Comparison of ENCODE assay signal across 26 cellular contexts in genomic region chr13:99031725-99032298, GRCh38. TPM values are rescaled to one million over a fixed set of nuclear protein-coding genes. Genes with fewer than 3 reads are reported as not detected.
A peak's percentile ranks its signal among the peaks of the same experiment; 100 is the strongest.
DNase-seq lines count a peak whose midpoint lies in the region; ATAC-seq, FAIRE-seq and TF ChIP-seq lines count a peak whose summit lies in the region.
"Had no signal": no experiment of that assay in that cellular context is flagged by ENCODE, and none has a peak within 500 bp of the region (broad histone marks: within the 10 kb centered on the region; RNA-seq: fewer than 3 reads in every experiment).

No MANE protein-coding gene starts in this region.

- H3K4me3 Mint-ChIP-seq in glutamatergic neuron (ENCODE audit: unreplicated experiment), result no peak overlapping the region
- H3K4me3 Mint-ChIP-seq: activated T-cell treated with anti-CD3 and anti-CD28 coated beads, Interleukin-2, amount 50 U/mL, for 24 hours; brain; mesothelial cell of epicardium; naive thymus-derived CD4-positive, alpha-beta T cell had no signal

- no peaks in the 10 kb centered on the region for H3K9me3 Mint-ChIP-seq in glutamatergic neuron (ENCODE audit: unreplicated experiment)
- H3K9me3 Mint-ChIP-seq: activated T-cell treated with anti-CD3 and anti-CD28 coated beads, Interleukin-2, amount 50 U/mL, for 24 hours; brain had no signal

- H3K36me3 ChIP-seq in esophagus squamous epithelium, result peaks cover 0 to 12% (median 0%) of the 10 kb centered on the region in 3 donors

- peak; percentile 65 for FAIRE-seq in H54 (lab: Jason Lieb, UNC)
- FAIRE-seq: GM19239 had no signal

- peaks cover 2% of the 10 kb centered on the region for H3K27me3 Mint-ChIP-seq in glutamatergic neuron (ENCODE audit: unreplicated experiment)
- H3K27me3 Mint-ChIP-seq: activated T-cell treated with anti-CD3 and anti-CD28 coated beads, Interleukin-2, amount 50 U/mL, for 24 hours; brain had no signal

- H3K4me1 ChIP-seq in esophagus squamous epithelium, result peaks cover 0 to 32% (median 9%) of the 10 kb centered on the region in 3 donors

- intact Hi-C loops in esophagus squamous epithelium (cut with DNase I), result no loop called here
- intact Hi-C loops in cardiac septum (cut with DNase I), result loop anchor here (5.0 kb wide), 1 partner anchor 190 kb away; no protein-coding TSS in a partner anchor

- WGBS in esophagus squamous epithelium, 2 donors, result 76 to 86% methylated on average over 2 to 4 of the region's 4 CpGs

- no peaks in the 10 kb centered on the region for H3K36me3 Mint-ChIP-seq in glutamatergic neuron (ENCODE audit: unreplicated experiment)
- H3K36me3 Mint-ChIP-seq: brain, mesothelial cell of epicardium had no signal

- no peak for TF ChIP-seq CTCF in esophagus squamous epithelium (IDR thresholded peaks at IDR 0.05)
- no peak for TF ChIP-seq CTCF in omental fat pad (IDR thresholded peaks at IDR 0.05)
- TF ChIP-seq CTCF in glutamatergic neuron (IDR thresholded peaks at IDR 0.05; ENCODE audit: partially characterized antibody, unreplicated experiment), result no peak

- no peak overlapping the region for H3K27ac Mint-ChIP-seq in glutamatergic neuron (ENCODE audit: unreplicated experiment)
- H3K27ac Mint-ChIP-seq: activated T-cell treated with anti-CD3 and anti-CD28 coated beads, Interleukin-2, amount 50 U/mL, for 24 hours; mesothelial cell of epicardium had no signal

- no peaks in the 10 kb centered on the region for H3K27me3 ChIP-seq in esophagus squamous epithelium
- H3K27me3 ChIP-seq: tibial nerve had no signal

- TF ChIP-seq POLR2A in H54 (IDR thresholded peaks at IDR 0.05; ENCODE audit: low read depth, low read length) (no peak), esophagus squamous epithelium (IDR thresholded peaks at IDR 0.05) (no peak)

- H3K4me3 ChIP-seq in esophagus squamous epithelium, result no peak overlapping the region
- H3K4me3 ChIP-seq: tibial nerve had no signal

- H3K4me1 Mint-ChIP-seq in glutamatergic neuron (ENCODE audit: low read depth, unreplicated experiment), result no peaks in the 10 kb centered on the region
- H3K4me1 Mint-ChIP-seq: mesothelial cell of epicardium had no signal

- no peak for DNase-seq in H54 (ENCODE audit: insufficient read length, low spot score)
- DNase-seq in NCI-H82 treated with DMSO at 0.1 percent for 48 hours (lab: John Stamatoyannopoulos, UW; ENCODE audit: unreplicated experiment), result peak; percentile 48
- DNase-seq in esophagus squamous epithelium (lab: John Stamatoyannopoulos, UW), result no peak
- no peak for DNase-seq in omental fat pad (ENCODE audit: low spot score)
- no peak for DNase-seq in glutamatergic neuron
- no peak for DNase-seq in NCI-H69 (lab: John Stamatoyannopoulos, UW)
- no peak for DNase-seq in cardiac septum (ENCODE audit: low spot score)
- DNase-seq: activated CD4-positive, alpha-beta T cell treated with anti-CD3 and anti-CD28 coated beads for 48 hours; activated naive CD4-positive, alpha-beta T cell; activated T-cell treated with anti-CD3 and anti-CD28 coated beads, Interleukin-2, amount 50 U/mL, for 24 hours; C1 segment of cervical spinal cord; COR-L47; left colon; naive thymus-derived CD4-positive, alpha-beta T cell; NCI-H1417; NCI-H2029 treated with DMSO at 0.1 percent for 48 hours; NCI-H446 treated with DMSO at 0.1 percent for 48 hours; nucleus accumbens; SIG-M5; T-helper 9 cell had no signal

- peaks cover 0 to 5% (median 0%) of the 10 kb centered on the region in 3 donors for H3K9me3 ChIP-seq in esophagus squamous epithelium

- H3K27ac ChIP-seq in esophagus squamous epithelium, result peak overlapping the region in 3 of 4 donors; percentile 11 to 59 (median 58)
- H3K27ac ChIP-seq: KMS-11, VCaP had no signal

- ATAC-seq in omental fat pad (ENCODE audit: low FRiP score), result peak; percentile 40
- ATAC-seq: left colon; naive thymus-derived CD4-positive, alpha-beta T cell had no signal

RNA-seq across cellular contexts. Expression of gene DOCK9, which starts 53.9 kb away (rescaled TPM):
- total RNA-seq in esophagus squamous epithelium (100 to 1,000 TPM in 3 of 4 donors, 10 to 100 TPM in 1; 94.7 to 240 (median 150) TPM), omental fat pad (100 to 1,000 TPM in 3 of 4 donors, 10 to 100 TPM in 1; 94.4 to 364 (median 145) TPM), glutamatergic neuron (ENCODE audit: unreplicated experiment) (4.5 TPM), cardiac septum (30.6 TPM)
